14 cellular contexts compared by ENCODE assay signal in genomic region chr3:81823086-81823485, GRCh38.
A peak's percentile ranks its signal among the peaks of the same experiment; 100 is the strongest.
DNase-seq lines count a peak whose midpoint lies in the region; ATAC-seq and TF ChIP-seq lines count a peak whose summit lies in the region.
"Had no signal": no experiment of that assay in that cellular context is flagged by ENCODE, and none has a peak within 500 bp of the region (broad histone marks: within the 10 kb centered on the region; RNA-seq: fewer than 3 reads in every experiment).

No MANE protein-coding gene starts in this region.

- H3K27ac ChIP-seq in parathyroid adenoma: no peak overlapping the region
- H3K27ac ChIP-seq in ascending aorta: no peak overlapping the region
- no peak overlapping the region for H3K27ac ChIP-seq in vagina
- H3K27ac ChIP-seq: GM23248 had no signal

- H3K36me3 ChIP-seq in Loucy (ENCODE audit: insufficient read depth, low read length): no peaks in the 10 kb centered on the region
- H3K36me3 ChIP-seq in parathyroid adenoma (ENCODE audit: control insufficient read depth, insufficient read depth, low read length): no peaks in the 10 kb centered on the region
- no peaks in the 10 kb centered on the region for H3K36me3 ChIP-seq in ascending aorta
- H3K36me3 ChIP-seq in vagina: no peaks in the 10 kb centered on the region

- ATAC-seq in left ventricle myocardium superior: peak; percentile 70
- ATAC-seq in Right ventricle myocardium inferior: no peak
- ATAC-seq: CD8-positive, alpha-beta T cell had no signal

- no peak for TF ChIP-seq CTCF in Loucy (conservative IDR thresholded peaks at IDR 0.05; ENCODE audit: low read length)
- TF ChIP-seq CTCF in parathyroid adenoma (IDR thresholded peaks at IDR 0.05): no peak
- TF ChIP-seq CTCF in ascending aorta (IDR thresholded peaks at IDR 0.05): no peak
- no peak for TF ChIP-seq CTCF in vagina (IDR thresholded peaks at IDR 0.05)

- H3K79me2 ChIP-seq in Loucy (ENCODE audit: insufficient read depth, low read length) (no peaks in the 10 kb centered on the region), parathyroid adenoma (no peaks in the 10 kb centered on the region)

- H3K4me1 ChIP-seq in Loucy (ENCODE audit: insufficient read depth, low read length, poor library complexity, severe bottlenecking) (no peaks in the 10 kb centered on the region), parathyroid adenoma (peaks cover 3% of the 10 kb centered on the region), ascending aorta (no peaks in the 10 kb centered on the region), vagina (no peaks in the 10 kb centered on the region)

- H3K4me2 ChIP-seq in Loucy (ENCODE audit: low read depth, low read length, poor library complexity, severe bottlenecking) (no peak overlapping the region), parathyroid adenoma (ENCODE audit: low read length) (no peak overlapping the region)

- H3K9me3 ChIP-seq in Loucy (ENCODE audit: insufficient read depth, low read depth, low read length) (no peaks in the 10 kb centered on the region), parathyroid adenoma (ENCODE audit: control insufficient read depth, low read length) (no peaks in the 10 kb centered on the region), ascending aorta (no peaks in the 10 kb centered on the region), vagina (no peaks in the 10 kb centered on the region)

- TF ChIP-seq POLR2A in vagina (IDR thresholded peaks at IDR 0.05): no peak

- H3K27me3 ChIP-seq in Loucy (ENCODE audit: insufficient read depth, low read length, poor library complexity, severe bottlenecking) (no peaks in the 10 kb centered on the region), parathyroid adenoma (ENCODE audit: control insufficient read depth, insufficient read depth, low read length) (no peaks in the 10 kb centered on the region), ascending aorta (no peaks in the 10 kb centered on the region), vagina (no peaks in the 10 kb centered on the region)

- H3F3A ChIP-seq in Loucy (ENCODE audit: low read depth): no peaks in the 10 kb centered on the region

- H3K9me2 ChIP-seq in Loucy (replicated peaks; ENCODE audit: low read depth, low read length): no peaks in the 10 kb centered on the region; the same call in 1 of the 2 replicates

- no peak overlapping the region for H3K4me3 ChIP-seq in Loucy (ENCODE audit: low read length, poor library complexity, severe bottlenecking)
- no peak overlapping the region for H3K4me3 ChIP-seq in parathyroid adenoma (ENCODE audit: low read depth, low read length)
- H3K4me3 ChIP-seq in ascending aorta: no peak overlapping the region
- H3K4me3 ChIP-seq in vagina: no peak overlapping the region
- H3K4me3 ChIP-seq: GM23248 had no signal

- H4K20me1 ChIP-seq in Loucy (ENCODE audit: insufficient read depth, low read length, poor library complexity, severe bottlenecking): no peaks in the 10 kb centered on the region

- H2AFZ ChIP-seq in Loucy (ENCODE audit: low read length) (0 out of 2 replicates have a peak overlapping the region, but pooled peaks have one; percentile 54), parathyroid adenoma (peak overlapping the region; percentile 10)

- DNase-seq in left ventricle myocardium superior: no peak
- no peak for DNase-seq in Right ventricle myocardium inferior (ENCODE audit: missing footprints)
- no peak for DNase-seq in ascending aorta (ENCODE audit: low spot score in 2 of 2)
- no peak for DNase-seq in vagina (ENCODE audit: extremely low spot score in 2 of 2)
- no peak for DNase-seq in germinal center (ENCODE audit: low spot score)
- DNase-seq: CD8-positive, alpha-beta T cell; COR-L47; DMS153; DMS79 treated with DMSO at 0.1 percent for 48 hours; EL; H7 had no signal

- H3K9ac ChIP-seq in Loucy (ENCODE audit: low read depth, low read length, poor library complexity, severe bottlenecking): no peak overlapping the region
- H3K9ac ChIP-seq in parathyroid adenoma: no peak overlapping the region
- H3K9ac ChIP-seq: GM23248 had no signal

- intact Hi-C loops in left ventricle myocardium superior (cut with micrococcal nuclease) (no loop called here), Right ventricle myocardium inferior (cut with DNase I) (no loop called here), ascending aorta (cut with DNase I) (no loop called here), vagina (cut with DNase I) (no loop called here)
